ENCODE assay signal across 11 cellular contexts in genomic region chr4:687975-688694, GRCh38. TPM values are rescaled to one million over a fixed set of nuclear protein-coding genes. Genes with fewer than 3 reads are reported as not detected.
DNase-seq lines count a peak whose midpoint lies in the region; ATAC-seq, FAIRE-seq and TF ChIP-seq lines count a peak whose summit lies in the region.
"Had no signal": no experiment of that assay in that cellular context is flagged by ENCODE, and none has a peak within 500 bp of the region (broad histone marks: within the 10 kb centered on the region; RNA-seq: fewer than 3 reads in every experiment).

No MANE protein-coding gene starts in this region.

- H3K27ac Mint-ChIP-seq in H9: 0 out of 7 replicates have a peak overlapping the region, but pooled peaks of 1 of the 3 experiments have one; percentile 16
- peak overlapping the region in 3 of 6 donors; percentile 30 to 64 (median 34) for H3K27ac Mint-ChIP-seq in immature natural killer cell

- no peaks in the 10 kb centered on the region for H3K23me2 ChIP-seq in H9 (ENCODE audit: insufficient read length, low read depth, low read length, poor library complexity, severe bottlenecking)

- H2BK120ac ChIP-seq in H9 (ENCODE audit: low read depth, low read length, poor library complexity, severe bottlenecking): no peak overlapping the region

- no peak overlapping the region for H2BK12ac ChIP-seq in H9 (ENCODE audit: insufficient read length, low read depth, low read length)

- TF ChIP-seq CTCF in H9 (conservative IDR thresholded peaks at IDR 0.05): no peak

- peaks cover 13 to 43% of the 10 kb centered on the region in 2 experiments for H3K4me1 Mint-ChIP-seq in H9
- peaks cover 15 to 19% of the 10 kb centered on the region in 2 donors for H3K4me1 Mint-ChIP-seq in immature natural killer cell

- H3K23ac ChIP-seq in H9 (ENCODE audit: insufficient read length, low read depth, low read length): no peak overlapping the region

- no peak overlapping the region for H2BK15ac ChIP-seq in H9 (ENCODE audit: low read depth, low read length)

- no peak overlapping the region for H2AFZ ChIP-seq in H9 (ENCODE audit: low read length)

- peak overlapping the region; percentile 20 for H3K4me2 ChIP-seq in H9 (ENCODE audit: insufficient read depth, insufficient read length, low read length)

- H3K4me3 Mint-ChIP-seq in H9: peak overlapping the region; percentile 55 to 60; a peak in 3 of 5 replicates
- peak overlapping the region; percentile 32 to 66 (median 48) for H3K4me3 Mint-ChIP-seq in immature natural killer cell

- no peak overlapping the region for H4K5ac ChIP-seq in H9 (ENCODE audit: insufficient read length, low read depth, low read length)

- peak overlapping the region in 1 of 2 donors; percentile 49 for H3K4me3 ChIP-seq in small intestine (ENCODE audit: low read depth in 1 of 2, low read length in 2 of 2)

- H2AK5ac ChIP-seq in H9 (ENCODE audit: insufficient read length, low read length): no peak overlapping the region

- H3K18ac ChIP-seq in H9 (ENCODE audit: insufficient read length, low read depth, low read length): no peak overlapping the region

- no peaks in the 10 kb centered on the region for H3K9me3 ChIP-seq in H9 (ENCODE audit: control insufficient read depth, low read depth, low read length)
- H3K9me3 ChIP-seq in small intestine (ENCODE audit: control insufficient read depth, low read depth): no peaks in the 10 kb centered on the region

- no peak overlapping the region for H2BK5ac ChIP-seq in H9 (ENCODE audit: insufficient read length, low read length)

- H3K79me2 ChIP-seq in H9 (ENCODE audit: insufficient read depth, low read length): no peaks in the 10 kb centered on the region

- ATAC-seq in HG03159 (IDR thresholded peaks at IDR 0.05; ENCODE audit: unreplicated experiment): no peak
- ATAC-seq in HG03342 (IDR thresholded peaks at IDR 0.05; ENCODE audit: unreplicated experiment): no peak

- H2BK20ac ChIP-seq in H9 (ENCODE audit: low read depth, low read length, poor library complexity, severe bottlenecking): no peak overlapping the region

- H3K27ac ChIP-seq in H9 (ENCODE audit: insufficient read length, low read depth, low read length) (no peak overlapping the region), small intestine (ENCODE audit: low read depth in 1 of 2, low read length in 1 of 2) (peak overlapping the region; percentile 79 to 84)

- H3K4me1 ChIP-seq in H9 (ENCODE audit: insufficient read depth, low read length): peaks cover 7% of the 10 kb centered on the region; the same call in 1 of the 2 replicates
- H3K4me1 ChIP-seq in small intestine (ENCODE audit: control insufficient read depth in 2 of 2, insufficient read depth in 1 of 2, low read depth in 1 of 2, low read length in 1 of 2): peaks cover 5% of the 10 kb centered on the region in 2 donors

- H3K56ac ChIP-seq in H9 (ENCODE audit: insufficient read length, low read depth, low read length): no peak overlapping the region

- no peak overlapping the region for H3K14ac ChIP-seq in H9 (ENCODE audit: insufficient read depth, low read length)

- H3K9ac ChIP-seq in H9 (ENCODE audit: extremely low read depth, insufficient read length, low read length): no peak overlapping the region

- no peaks in the 10 kb centered on the region; a peak in 1 of 5 replicates for H3K9me3 Mint-ChIP-seq in H9
- no peaks in the 10 kb centered on the region for H3K9me3 Mint-ChIP-seq in immature natural killer cell

- H3K27me3 ChIP-seq in H9 (ENCODE audit: insufficient read depth, low read length) (no peaks in the 10 kb centered on the region), small intestine (ENCODE audit: control insufficient read depth in 2 of 2, insufficient read depth in 2 of 2, low read length in 2 of 2) (no peaks in the 10 kb centered on the region)

- FAIRE-seq in small intestine (lab: Jason Lieb, UNC): no peak

- H3K4ac ChIP-seq in H9 (ENCODE audit: low read depth, low read length): no peak overlapping the region

- H4K8ac ChIP-seq in H9 (replicated peaks; ENCODE audit: insufficient read length, low read depth, low read length): no peak overlapping the region

- H4K91ac ChIP-seq in H9 (ENCODE audit: insufficient read length, low read depth, low read length): no peak overlapping the region

- no peaks in the 10 kb centered on the region for H4K20me1 ChIP-seq in H9 (ENCODE audit: control insufficient read depth, insufficient read depth, insufficient read length)

- no CpG with 5 or more reads among the region's 23 CpGs for WGBS in H9 (ENCODE audit: extremely low coverage, insufficient read length, low lambda C conversion rate)
- 48 to 75% (median 57%) methylated on average over 17 to 23 of the region's 23 CpGs for WGBS in small intestine, 3 donors

- H3K27me3 Mint-ChIP-seq in H9 (ENCODE audit: low read depth) (peaks cover 6% of the 10 kb centered on the region), immature natural killer cell (ENCODE audit: low read depth in 3 of 3) (peaks cover 0 to 4% (median 0%) of the 10 kb centered on the region in 3 donors)

- DNase-seq in H9 (peak; percentile 86), cerebellum (ENCODE audit: low spot score) (peak; percentile 63), immature natural killer cell (no peak), small intestine (no peak), kidney tubule cell (ENCODE audit: low spot score) (no peak), NCI-H2029 (lab: John Stamatoyannopoulos, UW) (no peak)
- DNase-seq: activated CD8-positive, alpha-beta memory T cell treated with anti-CD3 and anti-CD28 coated beads, Interleukin-2, amount 50 U/mL, for 48 hours; effector memory CD4-positive, alpha-beta T cell; KG1 had no signal

- no peak overlapping the region for H3T11ph ChIP-seq in H9 (ENCODE audit: low read length)

- H3K79me1 ChIP-seq in H9 (ENCODE audit: insufficient read depth, low read depth, low read length, poor library complexity, severe bottlenecking): no peaks in the 10 kb centered on the region

- H3K36me3 ChIP-seq in small intestine (ENCODE audit: control insufficient read depth in 2 of 2, insufficient read depth in 2 of 2, low read length in 2 of 2): no peaks in the 10 kb centered on the region

- H3K36me3 Mint-ChIP-seq in H9 (ENCODE audit: insufficient read depth in 1 of 3, low read depth in 3 of 3) (peaks cover 0 to 3% (median 0%) of the 10 kb centered on the region in 3 experiments; a peak in 1 of 7 replicates), immature natural killer cell (no peaks in the 10 kb centered on the region)

RNA-seq across cellular contexts. Expression of gene SLC49A3, which starts 0.8 kb away (rescaled TPM):
- total RNA-seq in H9 (2021) (6.8 and 6.9 TPM in 2 replicates), cerebellum (0.36 TPM)
- polyA plus RNA-seq in immature natural killer cell (1 to 10 TPM; 3.8 to 7.1 (median 6.1) TPM), small intestine (1 to 10 TPM; 3.4 to 7.8 (median 3.5) TPM)

RNA-seq across cellular contexts. Expression of gene MYL5, which starts 13.8 kb away (rescaled TPM):
- total RNA-seq in H9 (2021): 18.0 and 18.4 TPM in 2 replicates
- total RNA-seq in cerebellum: 5.3 TPM
- 1 to 10 TPM; 3.3 to 8.1 (median 5.0) TPM for polyA plus RNA-seq in immature natural killer cell
- polyA plus RNA-seq in small intestine: 100 to 1,000 TPM in 2 of 3 donors, 10 to 100 TPM in 1; 36.1 to 316 (median 266) TPM

RNA-seq across cellular contexts. Expression of gene ATP5ME, which starts 14.1 kb away (rescaled TPM):
- total RNA-seq in H9 (2021) (425 and 433 TPM in 2 replicates), cerebellum (67.2 TPM)
- polyA plus RNA-seq in immature natural killer cell (100 to 1,000 TPM; 466 to 581 (median 532) TPM), small intestine (1,000 to 10,000 TPM in 1 of 3 donors, 100 to 1,000 TPM in 2; 806 to 1,305 (median 980) TPM)

RNA-seq across cellular contexts. Expression of gene PCGF3, which starts 17.5 kb away (rescaled TPM):
- total RNA-seq in H9 (2021) (42.6 and 43.1 TPM in 2 replicates), cerebellum (79.5 TPM)
- polyA plus RNA-seq in immature natural killer cell (1 to 10 TPM; 6.5 to 7.5 (median 6.6) TPM), small intestine (10 to 100 TPM; 27.3 to 71.6 (median 40.6) TPM)

Comparison
In these comparisons a context has a peak if more than half of its experiments do, and no peak if none do; other contexts are left out.
1. DNase-seq: peak in H9 (single experiment) and cerebellum (single experiment); none in immature natural killer cell (0 of 3), small intestine (single experiment), kidney tubule cell (single experiment) and NCI-H2029 (single experiment).